1 cellular context compared by ENCODE assay signal in genomic region chr3:187101184-187102072, GRCh38.
TF ChIP-seq lines count a peak whose summit lies in the region.

No MANE protein-coding gene starts in this region.

TF ChIP-seq in A549, 52 proteins besides CTCF, POLR2A, EP300 and RAD21 (continued from another document):
- TF ChIP-seq NPAS2 (CRISPR knock-in tag; IDR thresholded peaks at IDR 0.05; ENCODE audit: borderline replicate concordance) = no peak
- no peak for TF ChIP-seq HES2 (IDR thresholded peaks at IDR 0.05)
- TF ChIP-seq ZSCAN20 (CRISPR knock-in tag; IDR thresholded peaks at IDR 0.05) = no peak
- no peak for TF ChIP-seq TFCP2L1 (CRISPR knock-in tag; IDR thresholded peaks at IDR 0.05)
- no peak for TF ChIP-seq BHLHE40 (IDR thresholded peaks at IDR 0.05; ENCODE audit: low read depth, low read length)
